ENCODE assay signal across 6 cellular contexts in the genomic region with DNA sequence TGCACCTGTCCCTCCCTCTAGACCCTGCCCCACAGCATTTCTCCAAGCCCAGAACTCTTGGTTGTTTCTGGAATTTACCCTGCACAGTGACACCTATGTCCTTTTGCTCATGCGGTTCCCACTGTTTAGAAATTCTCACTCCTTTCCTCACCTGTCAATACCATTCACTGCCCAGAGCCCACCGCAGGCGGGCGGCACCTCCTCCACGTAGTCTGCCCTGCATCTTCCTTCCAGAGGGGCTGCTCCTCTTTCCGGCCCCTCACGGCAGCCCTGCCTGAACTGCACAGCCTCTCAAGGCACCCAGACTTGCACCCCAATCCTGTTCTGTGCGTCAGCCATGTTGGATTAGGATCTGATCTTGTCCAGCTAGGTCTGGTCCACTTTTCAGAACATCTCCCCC. TPM values are rescaled to one million over a fixed set of nuclear protein-coding genes. Genes with fewer than 3 reads are reported as not detected.
"Had no signal": no experiment of that assay in that cellular context is flagged by ENCODE, and none has a peak within 500 bp of the region (broad histone marks: within the 10 kb centered on the region; RNA-seq: fewer than 3 reads in every experiment).

No MANE protein-coding gene starts in this region.

RNA-seq across cellular contexts. Expression of a gene that starts 51.4 kb away (rescaled TPM):
- total RNA-seq: OCI-LY7, PC-3, RPMI7951, SJCRH30, SJSA1 had no signal
- polyA plus RNA-seq: SK-N-SH had no signal
